Comparison of ENCODE assay signal across 12 cellular contexts in genomic region chr11:89381094-89381493, GRCh38.
DNase-seq lines count a peak whose midpoint lies in the region; ATAC-seq and TF ChIP-seq lines count a peak whose summit lies in the region.
"Had no signal": no experiment of that assay in that cellular context is flagged by ENCODE, and none has a peak within 500 bp of the region (broad histone marks: within the 10 kb centered on the region; RNA-seq: fewer than 3 reads in every experiment).

No MANE protein-coding gene starts in this region.

- no peaks in the 10 kb centered on the region for H3K36me3 Mint-ChIP-seq in activated T-cell treated with anti-CD3 and anti-CD28 coated beads, Interleukin-2, amount 50 U/mL, for 4 hours (ENCODE audit: insufficient read depth)

- WGBS in heart right ventricle, 2 donors: 55 to 79% methylated on average over 3 of the region's 3 CpGs

- ATAC-seq in activated T-cell treated with anti-CD3 and anti-CD28 coated beads, Interleukin-2, amount 50 U/mL, for 4 hours: peak; percentile 18 to 34
- ATAC-seq in heart right ventricle (peak in 4 of 8 donors; percentile 79 to 85 (median 80)), thoracic aorta (ENCODE audit: insufficient number of reproducible peaks, low FRiP score, low read depth) (peak; percentile 94)

- no peak for DNase-seq in activated T-cell treated with anti-CD3 and anti-CD28 coated beads, Interleukin-2, amount 50 U/mL, for 4 hours
- DNase-seq in activated T-cell treated with anti-CD3 and anti-CD28 coated beads for 4 hours (no peak), adipocyte (ENCODE audit: low read depth) (peak; percentile 95), heart right ventricle (no peak), thoracic aorta (ENCODE audit: low spot score) (peak; percentile 21), NCI-H187 treated with DMSO at 0.1 percent for 48 hours (lab: John Stamatoyannopoulos, UW) (no peak), SW480 (ENCODE audit: low spot score) (no peak), COLO668 (lab: John Stamatoyannopoulos, UW; ENCODE audit: unreplicated experiment) (no peak)
- DNase-seq: activated CD4-positive, CD25-positive, alpha-beta regulatory T cell treated with anti-CD3 and anti-CD28 coated beads, Interleukin-2, amount 50 U/mL, for 72 hours; AML-193; H7; NCI-H69 had no signal

- H3K9me3 Mint-ChIP-seq in activated T-cell treated with anti-CD3 and anti-CD28 coated beads, Interleukin-2, amount 50 U/mL, for 4 hours: no peaks in the 10 kb centered on the region

- TF ChIP-seq CTCF in heart right ventricle (IDR thresholded peaks at IDR 0.05) (no peak), thoracic aorta (IDR thresholded peaks at IDR 0.05) (no peak)

- H3K9me3 ChIP-seq in adipocyte (ENCODE audit: control insufficient read depth, low read length) (peaks cover 9% of the 10 kb centered on the region), heart right ventricle (peaks cover 0 to 14% (median 0%) of the 10 kb centered on the region in 11 donors), thoracic aorta (peaks cover 9% of the 10 kb centered on the region)

- peak overlapping the region in 6 of 10 donors; percentile 17 to 74 (median 70) for H3K27ac ChIP-seq in heart right ventricle
- H3K27ac ChIP-seq in thoracic aorta: peak overlapping the region; percentile 85 to 95

- H3K27me3 Mint-ChIP-seq in activated T-cell treated with anti-CD3 and anti-CD28 coated beads, Interleukin-2, amount 50 U/mL, for 4 hours (ENCODE audit: low read depth): no peaks in the 10 kb centered on the region

- no peaks in the 10 kb centered on the region for H3K27me3 ChIP-seq in adipocyte (replicated peaks; ENCODE audit: control insufficient read depth, insufficient read depth, low read length)
- H3K27me3 ChIP-seq in heart right ventricle: no peaks in the 10 kb centered on the region
- no peaks in the 10 kb centered on the region for H3K27me3 ChIP-seq in thoracic aorta (replicated peaks; ENCODE audit: insufficient read depth)

- H3K4me3 ChIP-seq in adipocyte (ENCODE audit: low read length) (peak overlapping the region; percentile 33), heart right ventricle (no peak overlapping the region), thoracic aorta (no peak overlapping the region)

- intact Hi-C loops in heart right ventricle (cut with DNase I): no loop called here

- H3K4me1 ChIP-seq in adipocyte (ENCODE audit: control insufficient read depth, insufficient read depth, low read length): peaks cover 18% of the 10 kb centered on the region
- peaks cover 0 to 30% (median 5%) of the 10 kb centered on the region in 9 donors for H3K4me1 ChIP-seq in heart right ventricle
- peaks cover 22 to 45% of the 10 kb centered on the region in 2 donors for H3K4me1 ChIP-seq in thoracic aorta (ENCODE audit: control insufficient read depth in 1 of 2, low read depth in 2 of 2)

- no peaks in the 10 kb centered on the region for H3K4me1 Mint-ChIP-seq in activated T-cell treated with anti-CD3 and anti-CD28 coated beads, Interleukin-2, amount 50 U/mL, for 4 hours (ENCODE audit: low read depth)

- no peak overlapping the region for H3K4me3 Mint-ChIP-seq in activated T-cell treated with anti-CD3 and anti-CD28 coated beads, Interleukin-2, amount 50 U/mL, for 4 hours

- H3K36me3 ChIP-seq in adipocyte (ENCODE audit: control insufficient read depth, insufficient read depth, low read length, severe bottlenecking) (no peaks in the 10 kb centered on the region), heart right ventricle (no peaks in the 10 kb centered on the region), thoracic aorta (peaks cover 6% of the 10 kb centered on the region)

- H3K9ac ChIP-seq in adipocyte (ENCODE audit: low read length): peak overlapping the region; percentile 37

Comparison
In these comparisons a context has a peak if more than half of its experiments do, and no peak if none do; other contexts are left out.
1. DNase-seq: peak in adipocyte (single experiment) and thoracic aorta (single experiment); none in activated T-cell treated with anti-CD3 and anti-CD28 coated beads, Interleukin-2, amount 50 U/mL, for 4 hours (single experiment), activated T-cell treated with anti-CD3 and anti-CD28 coated beads for 4 hours (single experiment), heart right ventricle (0 of 2), NCI-H187 treated with DMSO at 0.1 percent for 48 hours (single experiment), SW480 (single experiment) and COLO668 (single experiment).